Comparison of ENCODE assay signal across 1 cellular context in the genomic region with DNA sequence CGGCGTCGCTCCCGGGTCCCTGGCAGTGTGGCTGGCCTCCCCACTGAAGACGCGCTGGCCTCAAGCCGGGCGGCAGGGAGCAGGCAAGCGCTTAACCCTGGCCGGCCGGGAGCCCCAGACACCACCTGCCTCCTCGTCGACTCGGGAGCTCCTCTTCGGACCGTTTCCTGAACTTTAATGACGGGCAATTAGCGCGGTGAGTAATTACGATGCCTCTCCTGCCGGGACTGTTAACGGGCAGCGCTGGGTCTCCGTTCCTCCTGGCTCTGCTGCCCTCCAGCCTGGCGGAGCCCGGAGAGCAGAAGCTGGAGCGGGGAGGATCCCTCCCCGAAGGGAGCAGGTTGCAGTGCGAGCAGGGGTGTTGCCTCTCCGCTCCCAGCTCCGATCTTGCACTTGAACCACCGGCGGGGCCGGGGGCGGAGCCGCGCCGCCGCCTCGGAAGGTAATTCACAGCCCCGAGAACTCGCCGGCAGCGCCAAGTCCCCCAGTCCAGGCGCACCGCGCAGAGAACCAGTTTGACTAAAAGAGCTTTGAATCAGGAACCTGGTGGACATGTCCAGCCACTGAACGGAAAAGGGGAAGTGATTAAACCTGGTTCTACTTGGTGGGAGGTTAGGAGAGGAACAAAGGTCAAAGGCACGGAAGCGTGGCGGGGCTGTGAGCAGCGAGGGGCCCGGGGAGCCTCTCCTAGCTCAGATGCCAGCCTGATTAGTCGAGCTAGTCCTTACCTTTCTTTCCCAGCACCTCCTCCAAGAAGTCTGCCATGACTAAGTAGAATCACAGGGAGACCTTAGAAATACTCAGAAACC.
TF ChIP-seq lines count a peak whose summit lies in the region.

No MANE protein-coding gene starts in this region.

TF ChIP-seq in HepG2, 621 proteins besides CTCF, POLR2A, EP300 and RAD21 (continued from another document and continues in another):
- TF ChIP-seq, protein P1, sequence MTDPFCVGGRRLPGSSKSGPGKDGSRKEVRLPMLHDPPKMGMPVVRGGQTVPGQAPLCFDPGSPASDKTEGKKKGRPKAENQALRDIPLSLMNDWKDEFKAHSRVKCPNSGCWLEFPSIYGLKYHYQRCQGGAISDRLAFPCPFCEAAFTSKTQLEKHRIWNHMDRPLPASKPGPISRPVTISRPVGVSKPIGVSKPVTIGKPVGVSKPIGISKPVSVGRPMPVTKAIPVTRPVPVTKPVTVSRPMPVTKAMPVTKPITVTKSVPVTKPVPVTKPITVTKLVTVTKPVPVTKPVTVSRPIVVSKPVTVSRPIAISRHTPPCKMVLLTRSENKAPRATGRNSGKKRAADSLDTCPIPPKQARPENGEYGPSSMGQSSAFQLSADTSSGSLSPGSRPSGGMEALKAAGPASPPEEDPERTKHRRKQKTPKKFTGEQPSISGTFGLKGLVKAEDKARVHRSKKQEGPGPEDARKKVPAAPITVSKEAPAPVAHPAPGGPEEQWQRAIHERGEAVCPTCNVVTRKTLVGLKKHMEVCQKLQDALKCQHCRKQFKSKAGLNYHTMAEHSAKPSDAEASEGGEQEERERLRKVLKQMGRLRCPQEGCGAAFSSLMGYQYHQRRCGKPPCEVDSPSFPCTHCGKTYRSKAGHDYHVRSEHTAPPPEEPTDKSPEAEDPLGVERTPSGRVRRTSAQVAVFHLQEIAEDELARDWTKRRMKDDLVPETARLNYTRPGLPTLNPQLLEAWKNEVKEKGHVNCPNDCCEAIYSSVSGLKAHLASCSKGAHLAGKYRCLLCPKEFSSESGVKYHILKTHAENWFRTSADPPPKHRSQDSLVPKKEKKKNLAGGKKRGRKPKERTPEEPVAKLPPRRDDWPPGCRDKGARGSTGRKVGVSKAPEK (CRISPR knock-in tag; IDR thresholded peaks at IDR 0.05; ENCODE audit: borderline replicate concordance): peak; percentile 20; the same call in 1 of the 2 replicates
- no peak for TF ChIP-seq ZNF20 (CRISPR knock-in tag; IDR thresholded peaks at IDR 0.05)
- no peak for TF ChIP-seq ZFAT (CRISPR knock-in tag; conservative IDR thresholded peaks at IDR 0.05)
- peak; percentile 18; the same call in 1 of the 2 replicates for TF ChIP-seq SP4 (CRISPR knock-in tag; IDR thresholded peaks at IDR 0.05)
- TF ChIP-seq, protein P2, sequence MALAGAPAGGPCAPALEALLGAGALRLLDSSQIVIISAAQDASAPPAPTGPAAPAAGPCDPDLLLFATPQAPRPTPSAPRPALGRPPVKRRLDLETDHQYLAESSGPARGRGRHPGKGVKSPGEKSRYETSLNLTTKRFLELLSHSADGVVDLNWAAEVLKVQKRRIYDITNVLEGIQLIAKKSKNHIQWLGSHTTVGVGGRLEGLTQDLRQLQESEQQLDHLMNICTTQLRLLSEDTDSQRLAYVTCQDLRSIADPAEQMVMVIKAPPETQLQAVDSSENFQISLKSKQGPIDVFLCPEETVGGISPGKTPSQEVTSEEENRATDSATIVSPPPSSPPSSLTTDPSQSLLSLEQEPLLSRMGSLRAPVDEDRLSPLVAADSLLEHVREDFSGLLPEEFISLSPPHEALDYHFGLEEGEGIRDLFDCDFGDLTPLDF (CRISPR knock-in tag; IDR thresholded peaks at IDR 0.05): no peak
- TF ChIP-seq ZBTB7B (CRISPR knock-in tag; IDR thresholded peaks at IDR 0.05): no peak
- TF ChIP-seq, protein P3, sequence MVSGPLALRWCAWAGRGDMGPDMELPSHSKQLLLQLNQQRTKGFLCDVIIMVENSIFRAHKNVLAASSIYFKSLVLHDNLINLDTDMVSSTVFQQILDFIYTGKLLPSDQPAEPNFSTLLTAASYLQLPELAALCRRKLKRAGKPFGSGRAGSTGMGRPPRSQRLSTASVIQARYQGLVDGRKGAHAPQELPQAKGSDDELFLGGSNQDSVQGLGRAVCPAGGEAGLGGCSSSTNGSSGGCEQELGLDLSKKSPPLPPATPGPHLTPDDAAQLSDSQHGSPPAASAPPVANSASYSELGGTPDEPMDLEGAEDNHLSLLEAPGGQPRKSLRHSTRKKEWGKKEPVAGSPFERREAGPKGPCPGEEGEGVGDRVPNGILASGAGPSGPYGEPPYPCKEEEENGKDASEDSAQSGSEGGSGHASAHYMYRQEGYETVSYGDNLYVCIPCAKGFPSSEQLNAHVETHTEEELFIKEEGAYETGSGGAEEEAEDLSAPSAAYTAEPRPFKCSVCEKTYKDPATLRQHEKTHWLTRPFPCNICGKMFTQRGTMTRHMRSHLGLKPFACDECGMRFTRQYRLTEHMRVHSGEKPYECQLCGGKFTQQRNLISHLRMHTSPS (CRISPR knock-in tag; IDR thresholded peaks at IDR 0.05; ENCODE audit: low read depth): no peak
- TF ChIP-seq, protein P4, sequence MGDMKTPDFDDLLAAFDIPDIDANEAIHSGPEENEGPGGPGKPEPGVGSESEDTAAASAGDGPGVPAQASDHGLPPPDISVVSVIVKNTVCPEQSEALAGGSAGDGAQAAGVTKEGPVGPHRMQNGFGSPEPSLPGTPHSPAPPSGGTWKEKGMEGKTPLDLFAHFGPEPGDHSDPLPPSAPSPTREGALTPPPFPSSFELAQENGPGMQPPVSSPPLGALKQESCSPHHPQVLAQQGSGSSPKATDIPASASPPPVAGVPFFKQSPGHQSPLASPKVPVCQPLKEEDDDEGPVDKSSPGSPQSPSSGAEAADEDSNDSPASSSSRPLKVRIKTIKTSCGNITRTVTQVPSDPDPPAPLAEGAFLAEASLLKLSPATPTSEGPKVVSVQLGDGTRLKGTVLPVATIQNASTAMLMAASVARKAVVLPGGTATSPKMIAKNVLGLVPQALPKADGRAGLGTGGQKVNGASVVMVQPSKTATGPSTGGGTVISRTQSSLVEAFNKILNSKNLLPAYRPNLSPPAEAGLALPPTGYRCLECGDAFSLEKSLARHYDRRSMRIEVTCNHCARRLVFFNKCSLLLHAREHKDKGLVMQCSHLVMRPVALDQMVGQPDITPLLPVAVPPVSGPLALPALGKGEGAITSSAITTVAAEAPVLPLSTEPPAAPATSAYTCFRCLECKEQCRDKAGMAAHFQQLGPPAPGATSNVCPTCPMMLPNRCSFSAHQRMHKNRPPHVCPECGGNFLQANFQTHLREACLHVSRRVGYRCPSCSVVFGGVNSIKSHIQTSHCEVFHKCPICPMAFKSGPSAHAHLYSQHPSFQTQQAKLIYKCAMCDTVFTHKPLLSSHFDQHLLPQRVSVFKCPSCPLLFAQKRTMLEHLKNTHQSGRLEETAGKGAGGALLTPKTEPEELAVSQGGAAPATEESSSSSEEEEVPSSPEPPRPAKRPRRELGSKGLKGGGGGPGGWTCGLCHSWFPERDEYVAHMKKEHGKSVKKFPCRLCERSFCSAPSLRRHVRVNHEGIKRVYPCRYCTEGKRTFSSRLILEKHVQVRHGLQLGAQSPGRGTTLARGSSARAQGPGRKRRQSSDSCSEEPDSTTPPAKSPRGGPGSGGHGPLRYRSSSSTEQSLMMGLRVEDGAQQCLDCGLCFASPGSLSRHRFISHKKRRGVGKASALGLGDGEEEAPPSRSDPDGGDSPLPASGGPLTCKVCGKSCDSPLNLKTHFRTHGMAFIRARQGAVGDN (CRISPR knock-in tag; IDR thresholded peaks at IDR 0.05): peak; percentile 83
- TF ChIP-seq GATAD1 (CRISPR knock-in tag; IDR thresholded peaks at IDR 0.05): peak; percentile 51; the same call in 1 of the 2 replicates
- TF ChIP-seq TBX3 (IDR thresholded peaks at IDR 0.05; ENCODE audit: borderline replicate concordance): no peak
- TF ChIP-seq, protein P5, sequence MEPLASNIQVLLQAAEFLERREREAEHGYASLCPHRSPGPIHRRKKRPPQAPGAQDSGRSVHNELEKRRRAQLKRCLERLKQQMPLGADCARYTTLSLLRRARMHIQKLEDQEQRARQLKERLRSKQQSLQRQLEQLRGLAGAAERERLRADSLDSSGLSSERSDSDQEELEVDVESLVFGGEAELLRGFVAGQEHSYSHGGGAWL (CRISPR knock-in tag; IDR thresholded peaks at IDR 0.05): peak; percentile 40; the same call in 1 of the 2 replicates
- TF ChIP-seq, protein P6, sequence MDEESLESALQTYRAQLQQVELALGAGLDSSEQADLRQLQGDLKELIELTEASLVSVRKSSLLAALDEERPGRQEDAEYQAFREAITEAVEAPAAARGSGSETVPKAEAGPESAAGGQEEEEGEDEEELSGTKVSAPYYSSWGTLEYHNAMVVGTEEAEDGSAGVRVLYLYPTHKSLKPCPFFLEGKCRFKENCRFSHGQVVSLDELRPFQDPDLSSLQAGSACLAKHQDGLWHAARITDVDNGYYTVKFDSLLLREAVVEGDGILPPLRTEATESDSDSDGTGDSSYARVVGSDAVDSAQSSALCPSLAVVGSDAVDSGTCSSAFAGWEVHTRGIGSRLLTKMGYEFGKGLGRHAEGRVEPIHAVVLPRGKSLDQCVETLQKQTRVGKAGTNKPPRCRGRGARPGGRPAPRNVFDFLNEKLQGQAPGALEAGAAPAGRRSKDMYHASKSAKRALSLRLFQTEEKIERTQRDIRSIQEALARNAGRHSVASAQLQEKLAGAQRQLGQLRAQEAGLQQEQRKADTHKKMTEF (CRISPR knock-in tag; IDR thresholded peaks at IDR 0.05): peak; percentile 68; the same call in 1 of the 2 replicates
- TF ChIP-seq GFI1 (CRISPR knock-in tag; IDR thresholded peaks at IDR 0.05; ENCODE audit: borderline replicate concordance): no peak
- TF ChIP-seq ZNF746 (CRISPR knock-in tag; IDR thresholded peaks at IDR 0.05): 0 out of 2 replicates have a peak, but pooled peaks have one; percentile 14
- TF ChIP-seq, protein P7, sequence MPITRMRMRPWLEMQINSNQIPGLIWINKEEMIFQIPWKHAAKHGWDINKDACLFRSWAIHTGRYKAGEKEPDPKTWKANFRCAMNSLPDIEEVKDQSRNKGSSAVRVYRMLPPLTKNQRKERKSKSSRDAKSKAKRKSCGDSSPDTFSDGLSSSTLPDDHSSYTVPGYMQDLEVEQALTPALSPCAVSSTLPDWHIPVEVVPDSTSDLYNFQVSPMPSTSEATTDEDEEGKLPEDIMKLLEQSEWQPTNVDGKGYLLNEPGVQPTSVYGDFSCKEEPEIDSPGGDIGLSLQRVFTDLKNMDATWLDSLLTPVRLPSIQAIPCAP (CRISPR knock-in tag; IDR thresholded peaks at IDR 0.05; ENCODE audit: low read depth): no peak
- TF ChIP-seq RBAK (CRISPR knock-in tag; IDR thresholded peaks at IDR 0.05): no peak
- TF ChIP-seq ZNF3 (CRISPR knock-in tag; IDR thresholded peaks at IDR 0.05): no peak
- TF ChIP-seq RFXANK (CRISPR knock-in tag; IDR thresholded peaks at IDR 0.05): no peak
- TF ChIP-seq, protein P8, sequence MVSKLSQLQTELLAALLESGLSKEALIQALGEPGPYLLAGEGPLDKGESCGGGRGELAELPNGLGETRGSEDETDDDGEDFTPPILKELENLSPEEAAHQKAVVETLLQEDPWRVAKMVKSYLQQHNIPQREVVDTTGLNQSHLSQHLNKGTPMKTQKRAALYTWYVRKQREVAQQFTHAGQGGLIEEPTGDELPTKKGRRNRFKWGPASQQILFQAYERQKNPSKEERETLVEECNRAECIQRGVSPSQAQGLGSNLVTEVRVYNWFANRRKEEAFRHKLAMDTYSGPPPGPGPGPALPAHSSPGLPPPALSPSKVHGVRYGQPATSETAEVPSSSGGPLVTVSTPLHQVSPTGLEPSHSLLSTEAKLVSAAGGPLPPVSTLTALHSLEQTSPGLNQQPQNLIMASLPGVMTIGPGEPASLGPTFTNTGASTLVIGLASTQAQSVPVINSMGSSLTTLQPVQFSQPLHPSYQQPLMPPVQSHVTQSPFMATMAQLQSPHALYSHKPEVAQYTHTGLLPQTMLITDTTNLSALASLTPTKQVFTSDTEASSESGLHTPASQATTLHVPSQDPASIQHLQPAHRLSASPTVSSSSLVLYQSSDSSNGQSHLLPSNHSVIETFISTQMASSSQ (IDR thresholded peaks at IDR 0.05; ENCODE audit: low read depth): no peak
- TF ChIP-seq, protein P8 (CRISPR knock-in tag; IDR thresholded peaks at IDR 0.05; ENCODE audit: borderline replicate concordance): no peak
- TF ChIP-seq ZNF615 (CRISPR knock-in tag; IDR thresholded peaks at IDR 0.05; ENCODE audit: borderline replicate concordance): no peak
- no peak for TF ChIP-seq ZNF562 (CRISPR knock-in tag; IDR thresholded peaks at IDR 0.05; ENCODE audit: borderline replicate concordance)
- peak; percentile 25; the same call in 1 of the 2 replicates for TF ChIP-seq ELF1 (CRISPR knock-in tag; IDR thresholded peaks at IDR 0.05)
- no peak for TF ChIP-seq MED8 (CRISPR knock-in tag; IDR thresholded peaks at IDR 0.05; ENCODE audit: insufficient replicate concordance)
- no peak for TF ChIP-seq RFXAP (CRISPR knock-in tag; IDR thresholded peaks at IDR 0.05; ENCODE audit: borderline replicate concordance)
- no peak for TF ChIP-seq ZNF234 (CRISPR knock-in tag; conservative IDR thresholded peaks at IDR 0.05)
- TF ChIP-seq, protein P9, sequence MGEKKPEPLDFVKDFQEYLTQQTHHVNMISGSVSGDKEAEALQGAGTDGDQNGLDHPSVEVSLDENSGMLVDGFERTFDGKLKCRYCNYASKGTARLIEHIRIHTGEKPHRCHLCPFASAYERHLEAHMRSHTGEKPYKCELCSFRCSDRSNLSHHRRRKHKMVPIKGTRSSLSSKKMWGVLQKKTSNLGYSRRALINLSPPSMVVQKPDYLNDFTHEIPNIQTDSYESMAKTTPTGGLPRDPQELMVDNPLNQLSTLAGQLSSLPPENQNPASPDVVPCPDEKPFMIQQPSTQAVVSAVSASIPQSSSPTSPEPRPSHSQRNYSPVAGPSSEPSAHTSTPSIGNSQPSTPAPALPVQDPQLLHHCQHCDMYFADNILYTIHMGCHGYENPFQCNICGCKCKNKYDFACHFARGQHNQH (CRISPR knock-in tag; IDR thresholded peaks at IDR 0.05): peak; percentile 35; the same call in 1 of the 2 replicates
- peak; percentile 6; the same call in 1 of the 2 replicates for TF ChIP-seq ZNF652 (CRISPR knock-in tag; IDR thresholded peaks at IDR 0.05; ENCODE audit: borderline replicate concordance, low read depth)
- no peak for TF ChIP-seq CBX5 (CRISPR knock-in tag; IDR thresholded peaks at IDR 0.05; ENCODE audit: borderline replicate concordance)
- TF ChIP-seq EED (CRISPR knock-in tag; IDR thresholded peaks at IDR 0.05): no peak
- TF ChIP-seq, protein P10, sequence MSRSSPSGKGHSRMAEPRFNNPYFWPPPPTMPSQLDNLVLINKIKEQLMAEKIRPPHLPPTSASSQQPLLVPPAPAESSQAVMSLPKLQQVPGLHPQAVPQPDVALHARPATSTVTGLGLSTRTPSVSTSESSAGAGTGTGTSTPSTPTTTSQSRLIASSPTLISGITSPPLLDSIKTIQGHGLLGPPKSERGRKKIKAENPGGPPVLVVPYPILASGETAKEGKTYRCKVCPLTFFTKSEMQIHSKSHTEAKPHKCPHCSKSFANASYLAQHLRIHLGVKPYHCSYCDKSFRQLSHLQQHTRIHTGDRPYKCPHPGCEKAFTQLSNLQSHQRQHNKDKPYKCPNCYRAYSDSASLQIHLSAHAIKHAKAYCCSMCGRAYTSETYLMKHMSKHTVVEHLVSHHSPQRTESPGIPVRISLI (CRISPR knock-in tag; IDR thresholded peaks at IDR 0.05; ENCODE audit: borderline replicate concordance): no peak
- peak; percentile 69; the same call in 1 of the 2 replicates for TF ChIP-seq KAT7 (CRISPR knock-in tag; IDR thresholded peaks at IDR 0.05; ENCODE audit: borderline replicate concordance)
- TF ChIP-seq RFX1 (IDR thresholded peaks at IDR 0.05): no peak
